14 cellular contexts compared by ENCODE assay signal in the genomic region with DNA sequence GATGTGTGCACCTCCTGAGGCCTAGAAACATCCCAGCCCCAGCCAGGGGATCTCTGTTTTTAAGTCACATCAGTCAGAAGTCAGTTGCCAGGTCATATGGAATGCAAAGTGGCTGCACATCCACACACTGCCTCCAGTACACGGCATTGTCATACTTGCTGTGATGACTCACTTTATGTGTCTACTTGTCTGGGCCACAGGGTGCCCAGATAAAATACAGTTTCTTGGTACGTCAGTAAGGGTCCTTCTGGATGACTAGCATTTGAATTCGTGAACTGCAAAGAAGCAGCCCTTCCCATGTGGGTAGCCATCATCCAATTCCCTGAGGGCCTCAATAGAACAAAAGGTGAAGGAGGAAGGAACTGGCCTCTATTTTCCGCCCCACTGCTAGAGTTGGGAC. TPM values are rescaled to one million over a fixed set of nuclear protein-coding genes. Genes with fewer than 3 reads are reported as not detected.
A peak's percentile ranks its signal among the peaks of the same experiment; 100 is the strongest.
DNase-seq lines count a peak whose midpoint lies in the region; ATAC-seq, FAIRE-seq and TF ChIP-seq lines count a peak whose summit lies in the region.
"Had no signal": no experiment of that assay in that cellular context is flagged by ENCODE, and none has a peak within 500 bp of the region (broad histone marks: within the 10 kb centered on the region; RNA-seq: fewer than 3 reads in every experiment).

No MANE protein-coding gene starts in this region.

- no peak overlapping the region for H3K4me3 ChIP-seq in fibroblast of mammary gland (ENCODE audit: control insufficient read depth, low read depth, low read length)
- H3K4me3 ChIP-seq in left lung, result no peak overlapping the region
- H3K4me3 ChIP-seq: pancreas had no signal

- no peaks in the 10 kb centered on the region for H3K36me3 ChIP-seq in left lung
- H3K36me3 ChIP-seq: pancreas had no signal

- ATAC-seq in Right ventricle myocardium inferior (no peak), HG02938 (IDR thresholded peaks at IDR 0.05; ENCODE audit: unreplicated experiment) (no peak), left lung (no peak)

- TF ChIP-seq CTCF in fibroblast of mammary gland (conservative IDR thresholded peaks at IDR 0.05; ENCODE audit: control insufficient read depth, insufficient read depth, low read depth, low read length) (no peak), left lung (IDR thresholded peaks at IDR 0.05) (no peak)

- no peaks in the 10 kb centered on the region for H3K9me3 ChIP-seq in left lung
- H3K9me3 ChIP-seq: pancreas had no signal

- H3K27me3 ChIP-seq in left lung, result no peaks in the 10 kb centered on the region
- H3K27me3 ChIP-seq: pancreas had no signal

- H3K27ac ChIP-seq in left lung, result no peak overlapping the region
- H3K27ac ChIP-seq: pancreas had no signal

- FAIRE-seq in RCC 7860 (lab: Jason Lieb, UNC) (no peak), urothelium cell line (lab: Jason Lieb, UNC) (no peak)
- FAIRE-seq: endometrium, islet of Langerhans, pancreas had no signal

- DNase-seq in Right ventricle myocardium inferior (ENCODE audit: missing footprints) (peak; percentile 35), cardiac septum (ENCODE audit: low spot score) (no peak), RCC 7860 (ENCODE audit: low spot score) (peak; percentile 29), fibroblast of mammary gland (ENCODE audit: low read depth) (peak; percentile 32), urothelium cell line (ENCODE audit: low spot score) (peak; percentile 6), cerebellar cortex (ENCODE audit: low spot score) (no peak), left lung (no peak)
- DNase-seq: activated CD4-positive, alpha-beta T cell treated with anti-CD3 and anti-CD28 coated beads for 1 hour; NCI-H2029 treated with DMSO at 0.1 percent for 48 hours; NCI-H82; pancreas had no signal

- H3K4me1 ChIP-seq in left lung, result peaks cover 0 to 7% of the 10 kb centered on the region in 2 donors

- intact Hi-C loops in Right ventricle myocardium inferior (cut with DNase I) (no loop called here), cardiac septum (cut with DNase I) (no loop called here), left lung (cut with DNase I) (no loop called here)

RNA-seq across cellular contexts. Expression of a gene that starts 27.7 kb away (rescaled TPM):
- total RNA-seq in Right ventricle myocardium inferior, result 37.9 TPM
- total RNA-seq in cardiac septum, result 39.7 TPM
- 10 to 100 TPM; 13.6 to 16.8 TPM for total RNA-seq in left lung

Comparison
In these comparisons a context has a peak if more than half of its experiments do, and no peak if none do; other contexts are left out.
1. DNase-seq: peak in Right ventricle myocardium inferior (single experiment), RCC 7860 (single experiment), fibroblast of mammary gland (single experiment) and urothelium cell line (single experiment); none in cardiac septum (single experiment), cerebellar cortex (single experiment) and left lung (0 of 2).